ENCODE assay signal across 35 cellular contexts in the genomic region with DNA sequence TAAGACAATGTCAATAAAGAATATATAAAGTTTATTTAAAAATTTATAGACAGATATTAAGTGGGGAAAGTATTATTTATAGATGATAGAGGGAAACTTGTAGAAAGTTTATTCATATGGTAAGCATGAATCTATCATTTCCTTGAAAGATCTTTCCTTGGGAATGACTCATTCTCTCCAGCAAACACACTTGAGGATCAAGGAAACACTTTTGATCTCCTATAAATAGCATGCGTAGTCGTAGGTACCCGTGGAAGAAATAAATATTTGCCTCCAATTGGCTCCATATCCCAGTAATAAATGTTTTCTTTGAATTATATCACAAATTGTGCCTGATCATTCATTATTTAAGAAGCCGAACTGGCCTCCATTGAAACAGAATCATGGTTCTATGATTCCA.
"Had no signal": no experiment of that assay in that cellular context is flagged by ENCODE, and none has a peak within 500 bp of the region (broad histone marks: within the 10 kb centered on the region; RNA-seq: fewer than 3 reads in every experiment).

No MANE protein-coding gene starts in this region.

- H3K4me3 ChIP-seq: adrenal gland, PC-9 had no signal

- ATAC-seq: activated naive CD4-positive, alpha-beta T cell treated with anti-CD3 and anti-CD28 coated beads, Interleukin-2, amount 50 U/mL, for 72 hours; activated T-cell treated with anti-CD3 and anti-CD28 coated beads, Interleukin-2, amount 50 U/mL, for 4 hours; Right ventricle myocardium inferior had no signal

- H3K9me3 ChIP-seq: adrenal gland had no signal

- H3K36me3 ChIP-seq: adrenal gland had no signal

- DNase-seq: activated B cell treated with CpG ODN at 0.5 μM for 24 hours; activated CD4-positive, alpha-beta memory T cell treated with anti-CD3 and anti-CD28 coated beads for 36 hours; activated CD4-positive, alpha-beta T cell treated with anti-CD3 and anti-CD28 coated beads for 4 hours; activated CD4-positive, alpha-beta T cell treated with anti-CD3 and anti-CD28 coated beads, Interleukin-2, amount 50 U/mL, for 1 hour; activated CD4-positive, CD25-positive, alpha-beta regulatory T cell treated with anti-CD3 and anti-CD28 coated beads, Interleukin-2, amount 50 U/mL, for 72 hours; activated CD8-positive, alpha-beta memory T cell treated with anti-CD3 and anti-CD28 coated beads, Interleukin-2, amount 50 U/mL, for 4 hours; activated gamma-delta T cell treated with Interleukin-2 at 50 U/mL for 16 hours; activated naive CD4-positive, alpha-beta T cell treated with anti-CD3 and anti-CD28 coated beads for 36 hours; activated T-cell treated with anti-CD3 and anti-CD28 coated beads for 4 hours; activated T-cell treated with anti-CD3 and anti-CD28 coated beads, Interleukin-2, amount 50 U/mL, for 4 hours; adrenal gland; central memory CD4-positive, alpha-beta T cell; Karpas-422; MM.1S; MV-4-11; NCI-H1092; NCI-H146; NCI-H187; NCI-H2029 treated with DMSO at 0.1 percent for 48 hours; NCI-H2107; NCI-H2171; NCI-H510A; NCI-H526; NCI-H748 treated with DMSO at 0.1 percent for 48 hours; NK-92 treated with Interleukin-12 subunit alpha and Interleukin-12 subunit beta, amount 100 ng/mL, for 24 hours; PC-9; SIG-M5; SW 1271; T-helper 1 cell; T-helper 2 cell; T-helper 9 cell had no signal

- H3K27ac ChIP-seq: adrenal gland, PC-9, RWPE1, VCaP had no signal

- H3K4me1 ChIP-seq: adrenal gland had no signal
